In genomic region chr2:98548920-98549818, GRCh38 we compare ENCODE assay signal across 12 cellular contexts. TPM values are rescaled to one million over a fixed set of nuclear protein-coding genes. Genes with fewer than 3 reads are reported as not detected.
DNase-seq lines count a peak whose midpoint lies in the region; ATAC-seq and TF ChIP-seq lines count a peak whose summit lies in the region.
"Had no signal": no experiment of that assay in that cellular context is flagged by ENCODE, and none has a peak within 500 bp of the region (broad histone marks: within the 10 kb centered on the region; RNA-seq: fewer than 3 reads in every experiment).

No MANE protein-coding gene starts in this region.

- no peak for TF ChIP-seq CTCF in GM12864 (IDR thresholded peaks at IDR 0.05; ENCODE audit: low read depth, low read length, missing control alignments)
- TF ChIP-seq CTCF in lower lobe of right lung (IDR thresholded peaks at IDR 0.05): no peak

- no peak overlapping the region for H2AFZ ChIP-seq in Karpas-422 (ENCODE audit: low read length)

- ATAC-seq in GM19438 (IDR thresholded peaks at IDR 0.05; ENCODE audit: low read depth, unreplicated experiment) (peak; percentile 66), HG03039 (IDR thresholded peaks at IDR 0.05; ENCODE audit: unreplicated experiment) (peak; percentile 45), lower lobe of right lung (no peak)
- ATAC-seq in central memory CD8-positive, alpha-beta T cell (replicated peaks; ENCODE audit: extremely low read depth, poor library complexity, severe bottlenecking): peak; percentile 28

- no peaks in the 10 kb centered on the region for H3K9me3 Mint-ChIP-seq in central memory CD8-positive, alpha-beta T cell

- H4K20me1 ChIP-seq in Karpas-422 (ENCODE audit: insufficient read depth, low read depth, low read length): no peaks in the 10 kb centered on the region

- no peaks in the 10 kb centered on the region for H3K4me1 ChIP-seq in lower lobe of right lung
- H3K4me1 ChIP-seq in Karpas-422 (ENCODE audit: low read length): no peaks in the 10 kb centered on the region; the same call in 1 of the 2 replicates

- H3K27me3 ChIP-seq in lower lobe of right lung (ENCODE audit: low read depth) (no peaks in the 10 kb centered on the region), Karpas-422 (ENCODE audit: low read length) (no peaks in the 10 kb centered on the region)

- H3K36me3 Mint-ChIP-seq in central memory CD8-positive, alpha-beta T cell (ENCODE audit: insufficient read depth): peaks cover 54% of the 10 kb centered on the region

- no peaks in the 10 kb centered on the region for H3K9me2 ChIP-seq in Karpas-422 (replicated peaks; ENCODE audit: insufficient read depth, low read length)

- H3K4me2 ChIP-seq in Karpas-422 (ENCODE audit: low read depth, low read length, poor library complexity, severe bottlenecking): no peak overlapping the region

- peaks cover 21% of the 10 kb centered on the region for H3K4me1 Mint-ChIP-seq in central memory CD8-positive, alpha-beta T cell

- no peak overlapping the region for H3K4me3 Mint-ChIP-seq in central memory CD8-positive, alpha-beta T cell

- DNase-seq in GM12864 (ENCODE audit: low read depth) (peak; percentile 39), lower lobe of right lung (no peak), kidney glomerular epithelial cell (lab: John Stamatoyannopoulos, UW) (no peak), EL (no peak), Karpas-422 (no peak)
- DNase-seq in central memory CD8-positive, alpha-beta T cell (ENCODE audit: low spot score in 2 of 2): no peak
- DNase-seq: foreskin melanocyte, NCI-H1105 treated with DMSO at 0.1 percent for 48 hours, T-helper 2 cell had no signal

- H3K27ac ChIP-seq in lower lobe of right lung (no peak overlapping the region), Karpas-422 (ENCODE audit: low read length) (no peak overlapping the region)
- H3K27ac ChIP-seq: coronary artery had no signal

- intact Hi-C loops in lower lobe of right lung (cut with DNase I): no loop called here

- no peaks in the 10 kb centered on the region for H3K79me2 ChIP-seq in Karpas-422 (ENCODE audit: low read length)

- no peak overlapping the region for H3K9ac ChIP-seq in Karpas-422 (ENCODE audit: low read length)

- no peaks in the 10 kb centered on the region for H3K27me3 Mint-ChIP-seq in central memory CD8-positive, alpha-beta T cell

- H3K4me3 ChIP-seq in GM12864 (ENCODE audit: low read depth, low read length) (no peak overlapping the region), lower lobe of right lung (no peak overlapping the region), Karpas-422 (ENCODE audit: low read length) (no peak overlapping the region)
- H3K4me3 ChIP-seq: coronary artery had no signal

- H3K9me3 ChIP-seq in lower lobe of right lung: no peaks in the 10 kb centered on the region
- no peaks in the 10 kb centered on the region for H3K9me3 ChIP-seq in Karpas-422 (ENCODE audit: low read length)

- peak overlapping the region; percentile 30 for H3K27ac Mint-ChIP-seq in central memory CD8-positive, alpha-beta T cell (ENCODE audit: low read depth)

- H3K36me3 ChIP-seq in lower lobe of right lung: peaks cover 98% of the 10 kb centered on the region
- H3K36me3 ChIP-seq in Karpas-422 (ENCODE audit: insufficient read depth, low read length): no peaks in the 10 kb centered on the region

RNA-seq across cellular contexts. Expression of gene COA5, which starts 59.1 kb away (rescaled TPM):
- total RNA-seq in lower lobe of right lung: 31.2 TPM
- 39.1 and 66.2 TPM in 2 replicates for total RNA-seq in Karpas-422 (2014; rRNA removed; shearing (Covaris generic); ENCODE audit: low replicate concordance)

RNA-seq across cellular contexts. Expression of gene UNC50, which starts 59.2 kb away (rescaled TPM):
- 53.7 TPM for total RNA-seq in lower lobe of right lung
- 30.3 and 36.4 TPM in 2 replicates for total RNA-seq in Karpas-422 (2014; rRNA removed; shearing (Covaris generic); ENCODE audit: low replicate concordance)

Comparison
In these comparisons a context has a peak if more than half of its experiments do, and no peak if none do; other contexts are left out.
1. ATAC-seq: peak in GM19438 (single experiment), HG03039 (single experiment) and central memory CD8-positive, alpha-beta T cell (single experiment); none in lower lobe of right lung (0 of 2).